ENCODE assay signal across 8 cellular contexts in genomic region chr13:51070005-51070649, GRCh38. TPM values are rescaled to one million over a fixed set of nuclear protein-coding genes. Genes with fewer than 3 reads are reported as not detected.
A peak's percentile ranks its signal among the peaks of the same experiment; 100 is the strongest.
DNase-seq lines count a peak whose midpoint lies in the region; ATAC-seq and TF ChIP-seq lines count a peak whose summit lies in the region.

No MANE protein-coding gene starts in this region.

- no peaks in the 10 kb centered on the region for H3K36me3 ChIP-seq in KMS-11 (ENCODE audit: insufficient read depth)
- H3K36me3 ChIP-seq in Peyer's patch: no peaks in the 10 kb centered on the region
- no peaks in the 10 kb centered on the region for H3K36me3 ChIP-seq in stomach

- H3K36me3 Mint-ChIP-seq in activated T-cell treated with anti-CD3 and anti-CD28 coated beads, Interleukin-2, amount 50 U/mL, for 4 hours (ENCODE audit: insufficient read depth): no peaks in the 10 kb centered on the region
- no peaks in the 10 kb centered on the region for H3K36me3 Mint-ChIP-seq in neural crest cell (ENCODE audit: low read depth)

- TF ChIP-seq CTCF in KMS-11 (conservative IDR thresholded peaks at IDR 0.05; ENCODE audit: low read depth, low read length) (peak; percentile 88), Peyer's patch (IDR thresholded peaks at IDR 0.05) (peak; percentile 80 to 94 (median 84)), fibroblast of mammary gland (conservative IDR thresholded peaks at IDR 0.05; ENCODE audit: control insufficient read depth, insufficient read depth, low read depth, low read length) (peak; percentile 96), neural crest cell (conservative IDR thresholded peaks at IDR 0.05) (peak; percentile 95), stomach (IDR thresholded peaks at IDR 0.05) (peak in 6 of 7 experiments; percentile 40 to 92 (median 80))

- no peak overlapping the region for H3K4me3 Mint-ChIP-seq in activated T-cell treated with anti-CD3 and anti-CD28 coated beads, Interleukin-2, amount 50 U/mL, for 4 hours
- peak overlapping the region; percentile 11 for H3K4me3 Mint-ChIP-seq in neural crest cell

- intact Hi-C loops in stomach (cut with DNase I; ENCODE audit: low total_unique reads): no loop called here

- H3K79me2 ChIP-seq in KMS-11 (ENCODE audit: insufficient read depth, low read depth): no peaks in the 10 kb centered on the region

- TF ChIP-seq POLR2A in Peyer's patch (IDR thresholded peaks at IDR 0.05) (no peak), stomach (IDR thresholded peaks at IDR 0.05) (no peak)

- H2AFZ ChIP-seq in KMS-11 (ENCODE audit: low read depth): peak overlapping the region; percentile 28; the same call in 1 of the 2 replicates

- H3K27me3 ChIP-seq in KMS-11 (ENCODE audit: insufficient read depth, low read depth) (no peaks in the 10 kb centered on the region), Peyer's patch (no peaks in the 10 kb centered on the region), stomach (peaks cover 0 to 23% (median 0%) of the 10 kb centered on the region in 3 donors)

- no peak overlapping the region for H3K27ac Mint-ChIP-seq in neural crest cell (ENCODE audit: unreplicated experiment)

- H3K9me3 ChIP-seq in Peyer's patch: no peaks in the 10 kb centered on the region
- no peaks in the 10 kb centered on the region for H3K9me3 ChIP-seq in stomach

- no peak overlapping the region for H3K27ac ChIP-seq in KMS-11
- H3K27ac ChIP-seq in Peyer's patch: no peak overlapping the region
- no peak overlapping the region for H3K27ac ChIP-seq in stomach

- peak; percentile 77 for DNase-seq in DMS153 (lab: John Stamatoyannopoulos, UW)
- DNase-seq in Peyer's patch: peak; percentile 79 to 94 (median 80)
- DNase-seq in activated T-cell treated with anti-CD3 and anti-CD28 coated beads, Interleukin-2, amount 50 U/mL, for 4 hours: peak; percentile 72
- DNase-seq in fibroblast of mammary gland (ENCODE audit: low read depth): peak; percentile 78
- peak; percentile 90 for DNase-seq in neural crest cell (ENCODE audit: low read depth, low spot score)
- peak; percentile 87 for DNase-seq in stomach

- no peak for TF ChIP-seq EP300 in stomach (IDR thresholded peaks at IDR 0.05)

- WGBS in stomach, 5 donors: 4 to 10% (median 4%) methylated on average over 7 to 11 of the region's 11 CpGs

- H4K20me1 ChIP-seq in KMS-11 (ENCODE audit: insufficient read depth): no peaks in the 10 kb centered on the region

- peak; percentile 82 for ATAC-seq in GM21576 (IDR thresholded peaks at IDR 0.05; ENCODE audit: unreplicated experiment)
- peak; percentile 76 to 84 for ATAC-seq in activated T-cell treated with anti-CD3 and anti-CD28 coated beads, Interleukin-2, amount 50 U/mL, for 4 hours

- no peak overlapping the region for H3K4me3 ChIP-seq in KMS-11 (IDR thresholded peaks at IDR 0.05; ENCODE audit: insufficient read depth, low read depth, low read length)
- no peak overlapping the region for H3K4me3 ChIP-seq in Peyer's patch
- no peak overlapping the region for H3K4me3 ChIP-seq in fibroblast of mammary gland (ENCODE audit: control insufficient read depth, low read depth, low read length)
- H3K4me3 ChIP-seq in stomach: no peak overlapping the region

- H3K9ac ChIP-seq in KMS-11: no peak overlapping the region

- no peaks in the 10 kb centered on the region for H3K9me3 Mint-ChIP-seq in activated T-cell treated with anti-CD3 and anti-CD28 coated beads, Interleukin-2, amount 50 U/mL, for 4 hours
- peaks cover 6% of the 10 kb centered on the region for H3K9me3 Mint-ChIP-seq in neural crest cell

- H3K27me3 Mint-ChIP-seq in activated T-cell treated with anti-CD3 and anti-CD28 coated beads, Interleukin-2, amount 50 U/mL, for 4 hours (ENCODE audit: low read depth): peaks cover 25% of the 10 kb centered on the region
- H3K27me3 Mint-ChIP-seq in neural crest cell (ENCODE audit: low read depth): no peaks in the 10 kb centered on the region

- H3K4me1 ChIP-seq in KMS-11 (ENCODE audit: low read depth, poor library complexity, severe bottlenecking) (peaks cover 6% of the 10 kb centered on the region), Peyer's patch (no peaks in the 10 kb centered on the region), stomach (peaks cover 4 to 19% (median 8%) of the 10 kb centered on the region in 4 donors)

- H3K4me2 ChIP-seq in KMS-11: 0 out of 2 replicates have a peak overlapping the region, but pooled peaks have one; percentile 27

- H3K4me1 Mint-ChIP-seq in activated T-cell treated with anti-CD3 and anti-CD28 coated beads, Interleukin-2, amount 50 U/mL, for 4 hours (ENCODE audit: low read depth): peaks cover 4% of the 10 kb centered on the region
- H3K4me1 Mint-ChIP-seq in neural crest cell: peaks cover 17% of the 10 kb centered on the region

RNA-seq across cellular contexts. Expression of gene C13orf42, which starts 40.9 kb away (rescaled TPM):
- total RNA-seq in Peyer's patch: not detected
- not detected for total RNA-seq in activated T-cell treated with anti-CD3 and anti-CD28 coated beads, Interleukin-2, amount 50 U/mL, for 4 hours
- not detected in 2 replicates for total RNA-seq in neural crest cell
- not detected for total RNA-seq in stomach
- polyA plus RNA-seq in stomach: not detected
